In genomic region chr7:76011437-76011836, GRCh38 we compare ENCODE assay signal across 11 cellular contexts. TPM values are rescaled to one million over a fixed set of nuclear protein-coding genes. Genes with fewer than 3 reads are reported as not detected.
DNase-seq lines count a peak whose midpoint lies in the region; ATAC-seq and TF ChIP-seq lines count a peak whose summit lies in the region.
"Had no signal": no experiment of that assay in that cellular context is flagged by ENCODE, and none has a peak within 500 bp of the region (broad histone marks: within the 10 kb centered on the region; RNA-seq: fewer than 3 reads in every experiment).

No MANE protein-coding gene starts in this region.

- DNase-seq in DMS 273 (lab: John Stamatoyannopoulos, UW; ENCODE audit: unreplicated experiment) (peak; percentile 73), astrocyte of the hippocampus (ENCODE audit: low read depth, low spot score) (peak; percentile 43), right atrium auricular region (ENCODE audit: low spot score) (peak; percentile 74), gastrocnemius medialis (no peak), GF-D8 (lab: John Stamatoyannopoulos, UW) (no peak), DMS114 treated with DMSO at 0.1 percent for 48 hours (lab: John Stamatoyannopoulos, UW; ENCODE audit: unreplicated experiment) (no peak)
- no peak for DNase-seq in stimulated activated CD4-positive, alpha-beta T cell treated with anti-CD3 and anti-CD28 coated beads, Interleukin-2, amount 100 ng/mL, for 48 hours
- DNase-seq: activated CD8-positive, alpha-beta T cell treated with anti-CD3 and anti-CD28 coated beads for 36 hours; DND-41 had no signal

- peak overlapping the region; percentile 55 to 62 for H3K27ac ChIP-seq in right atrium auricular region
- H3K27ac ChIP-seq in gastrocnemius medialis = peak overlapping the region; percentile 1 to 47 (median 32)
- H3K27ac ChIP-seq: SK-N-MC had no signal

- no peaks in the 10 kb centered on the region for H3K9me3 ChIP-seq in right atrium auricular region
- no peaks in the 10 kb centered on the region for H3K9me3 ChIP-seq in gastrocnemius medialis

- no peak for TF ChIP-seq CTCF in right atrium auricular region (IDR thresholded peaks at IDR 0.05)
- TF ChIP-seq CTCF in gastrocnemius medialis (IDR thresholded peaks at IDR 0.05 in 4 of 5, conservative IDR thresholded peaks at IDR 0.05 in 1 of 5) = no peak

- intact Hi-C loops in gastrocnemius medialis (cut with DNase I; ENCODE audit: low total_unique reads) = no loop called here

- ATAC-seq in gastrocnemius medialis = peak in 1 of 2 donors; percentile 44
- ATAC-seq in GM19023 (IDR thresholded peaks at IDR 0.05; ENCODE audit: unreplicated experiment) = no peak
- ATAC-seq: activated CD8-positive, alpha-beta T cell treated with anti-CD3 and anti-CD28 coated beads for 36 hours had no signal

- H3K27me3 ChIP-seq in right atrium auricular region (no peaks in the 10 kb centered on the region), gastrocnemius medialis (no peaks in the 10 kb centered on the region)

- H3K4me1 ChIP-seq in right atrium auricular region (peaks cover 0 to 26% of the 10 kb centered on the region in 2 donors), gastrocnemius medialis (peaks cover 9 to 12% of the 10 kb centered on the region in 2 donors)

- H3K4me3 ChIP-seq in right atrium auricular region = no peak overlapping the region
- peak overlapping the region in 1 of 4 donors; percentile 13 for H3K4me3 ChIP-seq in gastrocnemius medialis
- H3K4me3 ChIP-seq: SK-N-MC had no signal

- TF ChIP-seq POLR2A in gastrocnemius medialis (IDR thresholded peaks at IDR 0.05) = no peak

- H3K36me3 ChIP-seq in right atrium auricular region (no peaks in the 10 kb centered on the region), gastrocnemius medialis (peaks cover 0 to 5% of the 10 kb centered on the region in 2 donors)

- in situ Hi-C loops in gastrocnemius medialis (cut with MboI; ENCODE audit: low sequenced_read_pairs in 4 of 4) = no loop called here

RNA-seq across cellular contexts. Expression of gene TMEM120A, which starts 17.0 kb away (rescaled TPM):
- 10 to 100 TPM; 35.3 to 50.0 TPM for total RNA-seq in right atrium auricular region
- total RNA-seq in gastrocnemius medialis = 10 to 100 TPM; 21.3 to 56.7 (median 38.2) TPM

RNA-seq across cellular contexts. Expression of gene STYXL1, which starts 36.4 kb away (rescaled TPM):
- total RNA-seq in right atrium auricular region (10 to 100 TPM; 17.6 to 40.1 TPM), gastrocnemius medialis (10 to 100 TPM; 10.0 to 31.5 (median 17.3) TPM)

RNA-seq across cellular contexts. Expression of gene MDH2, which starts 36.5 kb away (rescaled TPM):
- total RNA-seq in right atrium auricular region (100 to 1,000 TPM; 186 to 272 TPM), gastrocnemius medialis (100 to 1,000 TPM; 236 to 344 (median 284) TPM)

Comparison
In these comparisons a context has a peak if more than half of its experiments do, and no peak if none do; other contexts are left out.
1. DNase-seq: peak in DMS 273 (single experiment), astrocyte of the hippocampus (single experiment) and right atrium auricular region (single experiment); none in gastrocnemius medialis (0 of 2), GF-D8 (single experiment), DMS114 treated with DMSO at 0.1 percent for 48 hours (single experiment) and stimulated activated CD4-positive, alpha-beta T cell treated with anti-CD3 and anti-CD28 coated beads, Interleukin-2, amount 100 ng/mL, for 48 hours (0 of 2).